Comparison of ENCODE assay signal across 2 cellular contexts in the genomic region with DNA sequence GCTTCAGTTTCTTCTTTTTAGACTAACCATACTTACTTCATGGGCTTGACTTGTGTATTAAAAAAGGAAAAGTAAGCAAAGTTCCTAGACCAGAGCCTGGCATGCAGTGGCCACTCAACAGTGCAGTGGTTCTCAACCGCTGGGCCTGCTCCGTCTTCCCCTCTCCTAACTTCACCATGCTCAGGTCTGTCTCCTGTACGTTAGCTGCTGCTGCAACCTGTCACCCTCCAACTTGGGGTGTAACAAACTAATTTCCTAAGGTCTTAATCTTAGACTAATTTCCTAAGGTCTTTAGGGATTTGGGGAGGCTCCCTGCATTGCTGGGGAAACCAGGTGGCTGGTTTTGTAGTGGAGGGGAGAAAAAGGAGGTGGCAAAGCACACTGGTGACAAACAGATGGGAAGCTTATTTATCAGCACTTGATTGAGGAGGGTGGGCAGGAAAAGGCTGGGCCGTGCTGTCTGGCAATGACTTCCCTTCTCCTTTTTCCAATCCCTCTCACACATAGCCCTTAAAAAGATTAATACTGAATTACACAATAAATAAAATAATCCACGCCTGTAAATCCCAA.
TF ChIP-seq lines count a peak whose summit lies in the region.

No MANE protein-coding gene starts in this region.

TF ChIP-seq in K562, 482 proteins besides CTCF, POLR2A, EP300 and RAD21:
- TF ChIP-seq RHOXF2B (CRISPR knock-in tag; conservative IDR thresholded peaks at IDR 0.05) (no peak), TRIM28 (IDR thresholded peaks at IDR 0.05) (no peak), DPF2 (IDR thresholded peaks at IDR 0.05) (no peak), ZNF764 (CRISPR knock-in tag; IDR thresholded peaks at IDR 0.05; ENCODE audit: low read depth) (no peak)

TF ChIP-seq in GM12891, 5 proteins besides CTCF, POLR2A, EP300 and RAD21:
- TF ChIP-seq SPI1 (IDR thresholded peaks at IDR 0.05; ENCODE audit: low read depth, low read length) (no peak), PAX5 (IDR thresholded peaks at IDR 0.05; ENCODE audit: insufficient read depth, low read length, severe bottlenecking) (no peak), POLR2AphosphoS5 (IDR thresholded peaks at IDR 0.05; ENCODE audit: low read depth, low read length) (no peak), POU2F2 (IDR thresholded peaks at IDR 0.05; ENCODE audit: low read depth, low read length) (no peak), TAF1 (IDR thresholded peaks at IDR 0.05; ENCODE audit: low read depth, low read length) (no peak)
TF ChIP-seq in GM12891: peak in this region for 0.
